18 cellular contexts compared by ENCODE assay signal in genomic region chr12:47231456-47231855, GRCh38.
A peak's percentile ranks its signal among the peaks of the same experiment; 100 is the strongest.
DNase-seq lines count a peak whose midpoint lies in the region; ATAC-seq and TF ChIP-seq lines count a peak whose summit lies in the region.
"Had no signal": no experiment of that assay in that cellular context is flagged by ENCODE, and none has a peak within 500 bp of the region (broad histone marks: within the 10 kb centered on the region; RNA-seq: fewer than 3 reads in every experiment).

No MANE protein-coding gene starts in this region.

- no peak for TF ChIP-seq CTCF in mesothelial cell of epicardium (IDR thresholded peaks at IDR 0.05; ENCODE audit: unreplicated experiment)
- TF ChIP-seq CTCF in uterus (IDR thresholded peaks at IDR 0.05), result no peak

- no peaks in the 10 kb centered on the region for H3K27me3 ChIP-seq in CD8-positive, alpha-beta memory T cell (ENCODE audit: insufficient read depth, low read length, poor library complexity, severe bottlenecking)
- H3K27me3 ChIP-seq in uterus, result no peaks in the 10 kb centered on the region
- H3K27me3 ChIP-seq: foreskin keratinocyte had no signal

- peaks cover 0 to 2% (median 0%) of the 10 kb centered on the region in 5 donors for H3K9me3 Mint-ChIP-seq in CD8-positive, alpha-beta memory T cell
- H3K9me3 Mint-ChIP-seq in activated naive CD8-positive, alpha-beta T cell (ENCODE audit: low read depth), result no peaks in the 10 kb centered on the region
- H3K9me3 Mint-ChIP-seq in mesothelial cell of epicardium, result peaks cover 6% of the 10 kb centered on the region

- CTCF ChIA-PET in CD8-positive, alpha-beta memory T cell (lab: Charles Lee), result interaction anchor here (1.1 to 1.3 kb wide), 2 partner anchors 12 to 15 kb away, joined by 3 read pairs; no protein-coding TSS in a partner anchor

- H3K4me3 Mint-ChIP-seq in CD8-positive, alpha-beta memory T cell, result peak overlapping the region in 1 of 7 donors; percentile 22
- H3K4me3 Mint-ChIP-seq in activated naive CD8-positive, alpha-beta T cell, result peak overlapping the region; percentile 47
- no peak overlapping the region for H3K4me3 Mint-ChIP-seq in mesothelial cell of epicardium

- peaks cover 59% of the 10 kb centered on the region for H3K4me1 ChIP-seq in CD8-positive, alpha-beta memory T cell (ENCODE audit: insufficient read depth, low read length)
- no peaks in the 10 kb centered on the region for H3K4me1 ChIP-seq in uterus

- H3K9me3 ChIP-seq in CD8-positive, alpha-beta memory T cell (ENCODE audit: low read length), result no peaks in the 10 kb centered on the region
- H3K9me3 ChIP-seq in uterus, result no peaks in the 10 kb centered on the region

- DNase-seq in A172 (ENCODE audit: low spot score), result peak; percentile 48
- no peak for DNase-seq in CD8-positive, alpha-beta memory T cell
- no peak for DNase-seq in mesothelial cell of epicardium (ENCODE audit: low spot score in 2 of 2, unreplicated experiment in 2 of 2)
- no peak for DNase-seq in uterus
- DNase-seq: activated T-cell treated with anti-CD3 and anti-CD28 coated beads, Interleukin-2, amount 50 U/mL, for 1 hour; EL; foreskin keratinocyte; GM23248; NCI-H1417; NCI-H2107; NCI-H526 treated with DMSO at 0.1 percent for 48 hours; retina had no signal

- POLR2A ChIA-PET in CD8-positive, alpha-beta memory T cell (lab: Charles Lee), result no interaction called here

- peak overlapping the region in 6 of 8 donors; percentile 47 to 87 (median 68) for H3K27ac Mint-ChIP-seq in CD8-positive, alpha-beta memory T cell
- H3K27ac Mint-ChIP-seq in activated naive CD8-positive, alpha-beta T cell, result peak overlapping the region; percentile 88
- H3K27ac Mint-ChIP-seq in mesothelial cell of epicardium, result peak overlapping the region; percentile 32

- H3K36me3 ChIP-seq in CD8-positive, alpha-beta memory T cell (ENCODE audit: insufficient read depth, low read length), result peaks cover 45% of the 10 kb centered on the region
- no peaks in the 10 kb centered on the region for H3K36me3 ChIP-seq in uterus

- TF ChIP-seq POLR2A in uterus (IDR thresholded peaks at IDR 0.05), result no peak

- intact Hi-C loops in uterus (cut with DNase I; ENCODE audit: low total_unique reads), result no loop called here

- no peak overlapping the region for H3K4me3 ChIP-seq in CD8-positive, alpha-beta memory T cell (ENCODE audit: low read length)
- H3K4me3 ChIP-seq in uterus, result no peak overlapping the region
- H3K4me3 ChIP-seq: GM23248 had no signal

- peaks cover 18 to 84% (median 29%) of the 10 kb centered on the region in 3 donors for H3K36me3 Mint-ChIP-seq in CD8-positive, alpha-beta memory T cell
- H3K36me3 Mint-ChIP-seq in activated naive CD8-positive, alpha-beta T cell, result peaks cover 36% of the 10 kb centered on the region
- H3K36me3 Mint-ChIP-seq in mesothelial cell of epicardium, result peaks cover 6% of the 10 kb centered on the region

- ATAC-seq in GM19452 (IDR thresholded peaks at IDR 0.05; ENCODE audit: unreplicated experiment) (no peak), HG03135 (IDR thresholded peaks at IDR 0.05; ENCODE audit: unreplicated experiment) (no peak), HG03159 (IDR thresholded peaks at IDR 0.05; ENCODE audit: unreplicated experiment) (no peak)
- ATAC-seq: foreskin keratinocyte, Right ventricle myocardium inferior had no signal

- no peaks in the 10 kb centered on the region for H3K27me3 Mint-ChIP-seq in CD8-positive, alpha-beta memory T cell
- no peaks in the 10 kb centered on the region for H3K27me3 Mint-ChIP-seq in activated naive CD8-positive, alpha-beta T cell
- no peaks in the 10 kb centered on the region for H3K27me3 Mint-ChIP-seq in mesothelial cell of epicardium (ENCODE audit: low read depth)

- peaks cover 57 to 82% (median 67%) of the 10 kb centered on the region in 3 donors for H3K4me1 Mint-ChIP-seq in CD8-positive, alpha-beta memory T cell
- H3K4me1 Mint-ChIP-seq in activated naive CD8-positive, alpha-beta T cell (ENCODE audit: low read depth), result peaks cover 65% of the 10 kb centered on the region
- H3K4me1 Mint-ChIP-seq in mesothelial cell of epicardium, result peaks cover 12% of the 10 kb centered on the region

- no peak overlapping the region for H3K27ac ChIP-seq in CD8-positive, alpha-beta memory T cell (ENCODE audit: low read depth, low read length)
- peak overlapping the region in 1 of 2 donors; percentile 9 for H3K27ac ChIP-seq in uterus
- H3K27ac ChIP-seq: epithelial cell of prostate, foreskin keratinocyte, GM23248 had no signal

Comparison
In these comparisons a context has a peak if more than half of its experiments do, and no peak if none do; other contexts are left out.
1. H3K27ac Mint-ChIP-seq: peak in every context shown above with its lines; median percentile 88 in activated naive CD8-positive, alpha-beta T cell; 68 in CD8-positive, alpha-beta memory T cell; 32 in mesothelial cell of epicardium.